Comparison of ENCODE assay signal across 13 cellular contexts in genomic region chr10:44334621-44335184, GRCh38. TPM values are rescaled to one million over a fixed set of nuclear protein-coding genes. Genes with fewer than 3 reads are reported as not detected.
DNase-seq lines count a peak whose midpoint lies in the region; ATAC-seq and TF ChIP-seq lines count a peak whose summit lies in the region.
"Had no signal": no experiment of that assay in that cellular context is flagged by ENCODE, and none has a peak within 500 bp of the region (broad histone marks: within the 10 kb centered on the region; RNA-seq: fewer than 3 reads in every experiment).

No MANE protein-coding gene starts in this region.

- H3K4me3 ChIP-seq in adipocyte (ENCODE audit: low read length) = no peak overlapping the region
- no peak overlapping the region for H3K4me3 ChIP-seq in A673 (ENCODE audit: low read depth, low read length, poor library complexity, severe bottlenecking)
- H3K4me3 ChIP-seq: A549, dorsolateral prefrontal cortex had no signal

- ATAC-seq in HG02973 (IDR thresholded peaks at IDR 0.05; ENCODE audit: unreplicated experiment) (no peak), GM18498 (IDR thresholded peaks at IDR 0.05; ENCODE audit: unreplicated experiment) (no peak)
- ATAC-seq: A549 had no signal

- TF ChIP-seq CTCF in A673 (conservative IDR thresholded peaks at IDR 0.05; ENCODE audit: low read depth, low read length) = no peak

- no peak overlapping the region for H3K27ac ChIP-seq in A673 (ENCODE audit: low read depth, low read length, poor library complexity, severe bottlenecking)
- H3K27ac ChIP-seq: A549 had no signal

- POLR2A ChIA-PET in A673 (lab: Charles Lee; ENCODE audit: low non-redundant PET) = no interaction called here

- BruUV-seq in A673 (replicated peaks; lab: Mats Ljungman, UMichigan) = no TSS peak

- DNase-seq in activated CD8-positive, alpha-beta memory T cell treated with anti-CD3 and anti-CD28 coated beads for 24 hours = peak; percentile 9
- no peak for DNase-seq in activated CD8-positive, alpha-beta memory T cell treated with anti-CD3 and anti-CD28 coated beads, Interleukin-2, amount 50 U/mL, for 48 hours
- DNase-seq in adipocyte (ENCODE audit: low read depth) = peak; percentile 67
- peak; percentile 51 for DNase-seq in islet precursor cell
- peak; percentile 23 for DNase-seq in superior temporal gyrus (ENCODE audit: extremely low spot score)
- no peak for DNase-seq in A673 (ENCODE audit: low spot score)
- DNase-seq: activated naive CD4-positive, alpha-beta T cell treated with anti-CD3 and anti-CD28 coated beads, Interleukin-2, amount 50 U/mL, for 16 hours; GOT3; stimulated activated CD4-positive, alpha-beta T cell treated with anti-CD3 and anti-CD28 coated beads, Interleukin-15, amount 100 ng/mL, for 24 hours had no signal

- H3K9me3 ChIP-seq in adipocyte (ENCODE audit: control insufficient read depth, low read length) (no peaks in the 10 kb centered on the region), A673 (ENCODE audit: low read depth, low read length, poor library complexity, severe bottlenecking) (no peaks in the 10 kb centered on the region)
- H3K9me3 ChIP-seq: A549 had no signal

- intact Hi-C loops in A673 (cut with micrococcal nuclease; ENCODE audit: unreplicated experiment) = no loop called here

- H3K36me3 ChIP-seq in adipocyte (ENCODE audit: control insufficient read depth, insufficient read depth, low read length, severe bottlenecking) (no peaks in the 10 kb centered on the region), A673 (ENCODE audit: insufficient read depth, low read length, poor library complexity, severe bottlenecking) (no peaks in the 10 kb centered on the region)

- H3K27me3 ChIP-seq in adipocyte (replicated peaks; ENCODE audit: control insufficient read depth, insufficient read depth, low read length) = peaks cover 14% of the 10 kb centered on the region
- no peaks in the 10 kb centered on the region for H3K27me3 ChIP-seq in A673 (replicated peaks; ENCODE audit: insufficient read depth, low read depth, low read length, poor library complexity)
- H3K27me3 ChIP-seq: dorsolateral prefrontal cortex had no signal

- CTCF ChIA-PET in A673 (lab: Charles Lee) = no interaction called here

- H3K9ac ChIP-seq in adipocyte (ENCODE audit: low read length) = no peak overlapping the region

- H3K4me1 ChIP-seq in adipocyte (ENCODE audit: control insufficient read depth, insufficient read depth, low read length) (peaks cover 10% of the 10 kb centered on the region), A673 (ENCODE audit: insufficient read depth, low read length, poor library complexity, severe bottlenecking) (no peaks in the 10 kb centered on the region)
- H3K4me1 ChIP-seq: A549 had no signal

RNA-seq across cellular contexts. Expression of gene CXCL12, which starts 50.2 kb away (rescaled TPM):
- 0.30 and 0.52 TPM in 2 replicates for total RNA-seq in A673 (2021)

Comparison
In these comparisons a context has a peak if more than half of its experiments do, and no peak if none do; other contexts are left out.
1. DNase-seq: peak in activated CD8-positive, alpha-beta memory T cell treated with anti-CD3 and anti-CD28 coated beads for 24 hours (single experiment), adipocyte (single experiment), islet precursor cell (single experiment) and superior temporal gyrus (single experiment); none in activated CD8-positive, alpha-beta memory T cell treated with anti-CD3 and anti-CD28 coated beads, Interleukin-2, amount 50 U/mL, for 48 hours (single experiment) and A673 (single experiment).